1 cellular context compared by ENCODE assay signal in genomic region chr7:47658886-47659635, GRCh38.
TF ChIP-seq lines count a peak whose summit lies in the region.

No MANE protein-coding gene starts in this region.

TF ChIP-seq in A549, 52 proteins besides CTCF, POLR2A, EP300 and RAD21:
- TF ChIP-seq POLR2AphosphoS2 (conservative IDR thresholded peaks at IDR 0.05; ENCODE audit: low read length) (no peak), MAFK (IDR thresholded peaks at IDR 0.05; ENCODE audit: partially characterized antibody) (peak; percentile 11)
